Comparison of ENCODE assay signal across 19 cellular contexts in genomic region chr10:642186-642890, GRCh38. TPM values are rescaled to one million over a fixed set of nuclear protein-coding genes. Genes with fewer than 3 reads are reported as not detected.
A peak's percentile ranks its signal among the peaks of the same experiment; 100 is the strongest.
DNase-seq lines count a peak whose midpoint lies in the region; ATAC-seq, FAIRE-seq and TF ChIP-seq lines count a peak whose summit lies in the region.
"Had no signal": no experiment of that assay in that cellular context is flagged by ENCODE, and none has a peak within 500 bp of the region (broad histone marks: within the 10 kb centered on the region; RNA-seq: fewer than 3 reads in every experiment).

No MANE protein-coding gene starts in this region.

- no peak overlapping the region for H4K8ac ChIP-seq in H1 (ENCODE audit: extremely low read depth, insufficient read depth, low read length)

- H2BK20ac ChIP-seq in H1 (ENCODE audit: low read length): no peak overlapping the region

- 0 out of 2 replicates have a peak overlapping the region, but pooled peaks have one; percentile 24 for H2BK5ac ChIP-seq in H1 (ENCODE audit: low read depth, low read length)

- H3K4me1 ChIP-seq in HEK293 (ENCODE audit: control insufficient read depth, insufficient read depth, low read length) (no peaks in the 10 kb centered on the region), H1 (replicated peaks in 1 of 4; ENCODE audit: control insufficient read depth in 3 of 4, insufficient read depth in 4 of 4, low read length in 3 of 4) (peaks cover 2 to 4% (median 4%) of the 10 kb centered on the region in 4 experiments; a peak in 6 of 7 replicates), left lung (no peaks in the 10 kb centered on the region), small intestine (ENCODE audit: control insufficient read depth in 2 of 2, insufficient read depth in 1 of 2, low read depth in 1 of 2, low read length in 1 of 2) (no peaks in the 10 kb centered on the region)
- no peaks in the 10 kb centered on the region for H3K4me1 ChIP-seq in CD8-positive, alpha-beta T cell (ENCODE audit: insufficient read depth, low read length)

- no peaks in the 10 kb centered on the region for H3K4me1 Mint-ChIP-seq in CD8-positive, alpha-beta T cell (ENCODE audit: low read depth)
- H3K4me1 Mint-ChIP-seq: stimulated activated naive CD8-positive, alpha-beta T cell treated with anti-CD3 and anti-CD28 coated beads, Interleukin-15, amount 100 ng/mL, for 72 hours had no signal

- H4K5ac ChIP-seq in H1 (ENCODE audit: insufficient read length, low read depth, low read length): no peak overlapping the region

- H3K4ac ChIP-seq in H1 (replicated peaks; ENCODE audit: insufficient read length, low read depth, low read length): no peak overlapping the region

- POLR2A ChIA-PET in HEK293 (lab: Yijun Ruan, JAX) (no interaction called here), H1 (lab: Charles Lee; ENCODE audit: partially characterized antibody) (no interaction called here)
- POLR2A ChIA-PET in CD8-positive, alpha-beta T cell (lab: Charles Lee): no interaction called here

- peaks cover 4% of the 10 kb centered on the region for H3K27me3 Mint-ChIP-seq in CD8-positive, alpha-beta T cell (ENCODE audit: low read depth)

- peaks cover 0 to 24% of the 10 kb centered on the region in 2 experiments for H4K20me1 ChIP-seq in H1 (replicated peaks in 1 of 2; ENCODE audit: control insufficient read depth in 1 of 2, insufficient read depth in 2 of 2, low read length in 2 of 2)

- H2AFZ ChIP-seq in H1 (ENCODE audit: low read length): no peak overlapping the region

- H3K79me2 ChIP-seq in H1 (ENCODE audit: control insufficient read depth in 1 of 2, insufficient read depth in 2 of 2, low read length in 2 of 2): peaks cover 0 to 17% of the 10 kb centered on the region in 2 experiments; a peak in 1 of 4 replicates

- no peak overlapping the region for H3K14ac ChIP-seq in H1 (ENCODE audit: insufficient read length)

- no peak overlapping the region for H3K9ac ChIP-seq in H1 (replicated peaks in 1 of 4; ENCODE audit: extremely low read depth in 1 of 4, low read depth in 3 of 4, low read length in 3 of 4)
- H3K9ac ChIP-seq: SK-N-SH had no signal

- H4K91ac ChIP-seq in H1 (replicated peaks; ENCODE audit: insufficient read length, low read length): no peak overlapping the region

- H3K4me2 ChIP-seq in H1 (ENCODE audit: insufficient read depth in 1 of 2, low read depth in 2 of 2, low read length in 2 of 2): no peak overlapping the region; a peak in 1 of 4 replicates
- H3K4me2 ChIP-seq: SK-N-SH had no signal

- H3K9me3 Mint-ChIP-seq in CD8-positive, alpha-beta T cell: no peaks in the 10 kb centered on the region
- H3K9me3 Mint-ChIP-seq: stimulated activated naive CD8-positive, alpha-beta T cell treated with anti-CD3 and anti-CD28 coated beads, Interleukin-15, amount 100 ng/mL, for 72 hours had no signal

- H3K27me3 ChIP-seq in H1 (replicated peaks in 1 of 4; ENCODE audit: control insufficient read depth in 3 of 4, extremely low read depth in 1 of 4, insufficient read depth in 3 of 4, low read length in 3 of 4) (no peaks in the 10 kb centered on the region), left lung (no peaks in the 10 kb centered on the region), small intestine (ENCODE audit: control insufficient read depth in 2 of 2, insufficient read depth in 2 of 2, low read length in 2 of 2) (peaks cover 0 to 2% of the 10 kb centered on the region in 2 donors)
- no peaks in the 10 kb centered on the region for H3K27me3 ChIP-seq in CD8-positive, alpha-beta T cell (ENCODE audit: insufficient read depth, low read length)

- H3K56ac ChIP-seq in H1 (replicated peaks; ENCODE audit: insufficient read length, low read depth, low read length): no peak overlapping the region

- TF ChIP-seq POLR2A in H1 (IDR thresholded peaks at IDR 0.05; ENCODE audit: control extremely low read depth in 1 of 2, low read depth in 2 of 2, low read length in 2 of 2): no peak

- ATAC-seq in left lung (peak; percentile 86), GM21360 (IDR thresholded peaks at IDR 0.05; ENCODE audit: unreplicated experiment) (no peak)
- no peak for ATAC-seq in CD8-positive, alpha-beta T cell
- ATAC-seq: activated naive CD4-positive, alpha-beta T cell treated with anti-CD3 and anti-CD28 coated beads, Interleukin-2, amount 50 U/mL, for 72 hours; K562; stimulated activated naive CD8-positive, alpha-beta T cell treated with anti-CD3 and anti-CD28 coated beads, Interleukin-15, amount 100 ng/mL, for 72 hours had no signal

- H3K4me3 Mint-ChIP-seq in CD8-positive, alpha-beta T cell: no peak overlapping the region
- H3K4me3 Mint-ChIP-seq: stimulated activated naive CD8-positive, alpha-beta T cell treated with anti-CD3 and anti-CD28 coated beads, Interleukin-15, amount 100 ng/mL, for 72 hours had no signal

- H2BK120ac ChIP-seq in H1 (replicated peaks; ENCODE audit: low read depth, low read length): no peak overlapping the region

- H3K18ac ChIP-seq in H1 (ENCODE audit: extremely low read depth, low read length): no peak overlapping the region

- H2BK12ac ChIP-seq in H1 (ENCODE audit: low read depth, low read length): no peak overlapping the region

- intact Hi-C loops in left lung (cut with DNase I): no loop called here
- intact Hi-C loops in CD8-positive, alpha-beta T cell (cut with DNase I, micrococcal nuclease): no loop called here

- no peak overlapping the region for H3K27ac ChIP-seq in HEK293 (ENCODE audit: extremely low read depth, low read depth, low read length)
- H3K27ac ChIP-seq in H1 (ENCODE audit: low read depth, low read length): no peak overlapping the region; the same call in 1 of the 2 replicates
- H3K27ac ChIP-seq in left lung: no peak overlapping the region
- no peak overlapping the region for H3K27ac ChIP-seq in small intestine (ENCODE audit: low read depth in 1 of 2, low read length in 1 of 2)
- no peak overlapping the region for H3K27ac ChIP-seq in CD8-positive, alpha-beta T cell (ENCODE audit: low read depth, low read length)
- H3K27ac ChIP-seq: coronary artery had no signal

- no peaks in the 10 kb centered on the region for H3K9me3 ChIP-seq in HEK293 (ENCODE audit: control insufficient read depth, insufficient read depth, low read depth, low read length)
- 0 out of 4 replicates have a peak, but pooled peaks cover 0 to 6% of the 10 kb centered on the region in 2 experiments for H3K9me3 ChIP-seq in H1 (ENCODE audit: insufficient read depth in 2 of 2, low read depth in 1 of 2, low read length in 1 of 2)
- peaks cover 0 to 11% of the 10 kb centered on the region in 2 donors for H3K9me3 ChIP-seq in left lung
- H3K9me3 ChIP-seq in small intestine (ENCODE audit: control insufficient read depth, low read depth): no peaks in the 10 kb centered on the region
- no peaks in the 10 kb centered on the region for H3K9me3 ChIP-seq in CD8-positive, alpha-beta T cell (ENCODE audit: low read length)
- H3K9me3 ChIP-seq: SK-N-SH had no signal

- H3K36me3 Mint-ChIP-seq in CD8-positive, alpha-beta T cell: no peaks in the 10 kb centered on the region
- H3K36me3 Mint-ChIP-seq: activated naive CD4-positive, alpha-beta T cell treated with anti-CD3 and anti-CD28 coated beads, Interleukin-2, amount 50 U/mL, for 72 hours had no signal

- peaks cover 0 to 3% of the 10 kb centered on the region in 2 experiments; a peak in 1 of 3 replicates for H3K36me3 ChIP-seq in HEK293 (ENCODE audit: control insufficient read depth in 2 of 2, insufficient read depth in 1 of 2, low read length in 2 of 2)
- no peaks in the 10 kb centered on the region for H3K36me3 ChIP-seq in H1 (ENCODE audit: control insufficient read depth in 2 of 4, insufficient read depth in 4 of 4, low read length in 3 of 4)
- H3K36me3 ChIP-seq in left lung: no peaks in the 10 kb centered on the region
- no peaks in the 10 kb centered on the region for H3K36me3 ChIP-seq in small intestine (ENCODE audit: control insufficient read depth in 2 of 2, insufficient read depth in 2 of 2, low read length in 2 of 2)
- H3K36me3 ChIP-seq in CD8-positive, alpha-beta T cell (ENCODE audit: insufficient read depth, low read length): no peaks in the 10 kb centered on the region

- no peak for TF ChIP-seq EP300 in H1 (IDR thresholded peaks at IDR 0.05; ENCODE audit: borderline replicate concordance in 1 of 2, low read depth in 2 of 2, low read length in 2 of 2)

- 84% methylated on average over 15 of the region's 16 CpGs; no CpG with 5 or more reads in 1 of the 2 experiments for WGBS in H1 (ENCODE audit: extremely low coverage in 1 of 2, insufficient coverage in 1 of 2, insufficient read length in 1 of 2, insufficient replicate concordance in 2 of 2, low coverage in 1 of 2, low lambda C conversion rate in 2 of 2, missing lambda C conversion rate in 1 of 2), 2 experiments
- WGBS in small intestine, 3 donors: 61 to 80% (median 71%) methylated on average over 16 of the region's 16 CpGs

- peaks cover 4% of the 10 kb centered on the region; the same call in 1 of the 2 replicates for H3K79me1 ChIP-seq in H1 (ENCODE audit: low read depth, low read length)

- DNase-seq in H1 (ENCODE audit: low read depth in 1 of 2, low spot score in 2 of 2): no peak
- DNase-seq in left lung: no peak
- DNase-seq in small intestine: peak; percentile 92
- DNase-seq in CD8-positive, alpha-beta T cell: no peak
- no peak for DNase-seq in DMS153 treated with DMSO at 0.1 percent for 48 hours (lab: John Stamatoyannopoulos, UW; ENCODE audit: unreplicated experiment)
- DNase-seq: activated CD4-positive, alpha-beta T cell treated with anti-CD3 and anti-CD28 coated beads, Interleukin-2, amount 50 U/mL, for 1 hour; GF-D8; NCI-H2081 treated with DMSO at 0.1 percent for 48 hours; NCI-H526 treated with DMSO at 0.1 percent for 48 hours; OCI-M1; SK-N-SH; stimulated activated naive CD8-positive, alpha-beta T cell treated with anti-CD3 and anti-CD28 coated beads, Interleukin-15, amount 100 ng/mL, for 72 hours had no signal

- no peak overlapping the region for H3K27ac Mint-ChIP-seq in CD8-positive, alpha-beta T cell
- H3K27ac Mint-ChIP-seq: activated naive CD4-positive, alpha-beta T cell treated with anti-CD3 and anti-CD28 coated beads, Interleukin-2, amount 50 U/mL, for 72 hours; stimulated activated naive CD8-positive, alpha-beta T cell treated with anti-CD3 and anti-CD28 coated beads, Interleukin-15, amount 100 ng/mL, for 72 hours had no signal

- FAIRE-seq in H1 (lab: Jason Lieb, UNC): no peak
- FAIRE-seq in small intestine (lab: Jason Lieb, UNC): no peak
- FAIRE-seq: frontal cortex, K562 had no signal

- no peak overlapping the region for H3K23ac ChIP-seq in H1 (ENCODE audit: insufficient read length)

- H3K23me2 ChIP-seq in H1 (ENCODE audit: low read depth, low read length): no peaks in the 10 kb centered on the region

- TF ChIP-seq CTCF in HEK293 (tag by site-specific recombination; IDR thresholded peaks at IDR 0.05) (no peak), H1 (IDR thresholded peaks at IDR 0.05; ENCODE audit: control extremely low read depth in 1 of 3, insufficient read depth in 1 of 3, low read depth in 1 of 3, low read length in 3 of 3) (no peak), left lung (IDR thresholded peaks at IDR 0.05) (no peak)
- no peak for TF ChIP-seq CTCF in CD8-positive, alpha-beta T cell (IDR thresholded peaks at IDR 0.05)

- no peak overlapping the region for H3K4me3 ChIP-seq in HEK293 (ENCODE audit: low read depth, low read length)
- no peak overlapping the region for H3K4me3 ChIP-seq in H1 (ENCODE audit: extremely low read depth in 1 of 4, insufficient read depth in 2 of 4, low read depth in 3 of 4, low read length in 4 of 4)
- H3K4me3 ChIP-seq in left lung: no peak overlapping the region
- no peak overlapping the region for H3K4me3 ChIP-seq in small intestine (ENCODE audit: low read depth in 1 of 2, low read length in 2 of 2)
- H3K4me3 ChIP-seq in CD8-positive, alpha-beta T cell (ENCODE audit: low read depth, low read length): no peak overlapping the region
- H3K4me3 ChIP-seq: coronary artery, K562, lung had no signal

- no peak overlapping the region for H2BK15ac ChIP-seq in H1 (ENCODE audit: low read length)

- no peak for TF ChIP-seq RAD21 in H1 (IDR thresholded peaks at IDR 0.05 in 1 of 2, conservative IDR thresholded peaks at IDR 0.05 in 1 of 2; ENCODE audit: low read depth in 2 of 2, low read length in 2 of 2)

- no peak overlapping the region; the same call in 1 of the 2 replicates for H2AK5ac ChIP-seq in H1 (ENCODE audit: low read depth, low read length)

- CTCF ChIA-PET in HEK293 (lab: Yijun Ruan, JAX): no interaction called here
- CTCF ChIA-PET in H1 (lab: Charles Lee; ENCODE audit: partially characterized antibody): interaction anchor here (1.0 kb wide), 1 partner anchor 10 kb away, joined by 5 read pairs; no protein-coding TSS in a partner anchor
- CTCF ChIA-PET in CD8-positive, alpha-beta T cell (lab: Charles Lee): no interaction called here

RNA-seq across cellular contexts. Expression of gene DIP2C, which starts 47.1 kb away (rescaled TPM):
- 8.8 and 9.3 TPM in 2 replicates for total RNA-seq in H1 (2021; fragmentation: NEBNext Ultra II Directional; extraction: Animal tissue kit (Norgen Biotek cat#: 25700))
- polyA plus RNA-seq in H1 (2011; rRNA removed): 3.8 and 6.1 TPM in 2 replicates
- 3.8 TPM for polyA plus RNA-seq in H1 (2011; cell fraction: cytosol; rRNA removed)
- polyA plus RNA-seq in H1 (2011; cell fraction: nucleus; rRNA removed): 13.3 TPM
- polyA plus RNA-seq in H1 (2012, experiment 1 of 2): 5.4 to 6.5 TPM (median 6.2 TPM) in 4 replicates
- 1.4 TPM for polyA plus RNA-seq in H1 (2012, experiment 2 of 2)
- 3.3 TPM for polyA plus RNA-seq in H1 (2013, experiment 1 of 2)
- polyA plus RNA-seq in H1 (2013, experiment 2 of 2): 3.0 TPM
- polyA minus RNA-seq in H1 (2011; rRNA and poly(A)+ RNA removed): 8.7 and 9.7 TPM in 2 replicates
- polyA minus RNA-seq in H1 (2011; cell fraction: cytosol; rRNA and poly(A)+ RNA removed): 6.4 TPM
- 11.3 TPM for polyA minus RNA-seq in H1 (2011; cell fraction: nucleus; rRNA and poly(A)+ RNA removed)
- 10 to 100 TPM; 10.5 to 14.7 TPM for total RNA-seq in left lung
- 1 to 10 TPM; 3.1 to 6.2 (median 3.2) TPM for polyA plus RNA-seq in small intestine
- 1 to 10 TPM; 1.9 to 2.0 TPM for total RNA-seq in CD8-positive, alpha-beta T cell
- total RNA-seq: K562 had no signal
